13 cellular contexts compared by ENCODE assay signal in the genomic region with DNA sequence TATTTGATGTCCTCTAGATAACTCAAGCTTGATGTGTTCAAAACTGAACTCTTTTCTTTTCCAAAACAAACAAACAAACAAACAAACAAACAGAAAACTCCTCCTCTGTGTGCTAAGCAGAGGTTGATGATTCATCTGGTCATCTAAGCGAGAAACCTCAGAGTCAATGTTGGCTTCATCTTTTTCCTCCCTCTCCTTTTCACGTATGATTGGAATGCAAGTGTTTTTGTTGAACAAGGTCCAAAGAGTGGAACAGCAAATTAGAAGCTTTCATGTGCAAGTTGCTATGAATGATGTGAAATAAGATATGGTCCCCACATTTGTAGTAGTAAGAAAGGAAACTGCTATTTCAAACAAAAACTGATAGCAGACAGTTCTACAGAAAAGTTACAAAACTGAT.
A peak's percentile ranks its signal among the peaks of the same experiment; 100 is the strongest.
DNase-seq lines count a peak whose midpoint lies in the region; ATAC-seq and TF ChIP-seq lines count a peak whose summit lies in the region.
"Had no signal": no experiment of that assay in that cellular context is flagged by ENCODE, and none has a peak within 500 bp of the region (broad histone marks: within the 10 kb centered on the region; RNA-seq: fewer than 3 reads in every experiment).

No MANE protein-coding gene starts in this region.

- no peaks in the 10 kb centered on the region for H3K9me3 Mint-ChIP-seq in stimulated activated naive B cell treated with anti-CD40 and anti-IgM and Interleukin-4, amounts not matched to agents 10 μg/mL and 1 μg/mL and 100 μg/mL, for 72 hours

- peaks cover 0 to 2% of the 10 kb centered on the region in 2 donors for H3K4me1 Mint-ChIP-seq in stimulated activated naive B cell treated with anti-CD40 and anti-IgM and Interleukin-4, amounts not matched to agents 10 μg/mL and 1 μg/mL and 100 μg/mL, for 72 hours

- ATAC-seq in stimulated activated naive B cell treated with anti-CD40 and anti-IgM and Interleukin-4, amounts not matched to agents 10 μg/mL and 1 μg/mL and 100 μg/mL, for 72 hours (replicated peaks) = no peak

- H3K4me3 ChIP-seq in cardiac fibroblast (replicated peaks in 1 of 2; ENCODE audit: low read depth in 2 of 2, low read length in 2 of 2) = no peak overlapping the region
- H3K4me3 ChIP-seq: skin epidermis, uterus had no signal

- no peak for TF ChIP-seq CTCF in cardiac fibroblast (IDR thresholded peaks at IDR 0.05; ENCODE audit: low read depth, low read length)

- DNase-seq in COLO829 (ENCODE audit: low spot score) (peak; percentile 12), NCI-H226 (peak; percentile 91), cardiac fibroblast (ENCODE audit: low read depth in 2 of 2) (peak; percentile 58 to 86), non-pigmented ciliary epithelial cell (ENCODE audit: low read depth) (peak; percentile 92), C1 segment of cervical spinal cord (lab: John Stamatoyannopoulos, UW) (no peak), DMS79 treated with DMSO at 0.1 percent for 48 hours (lab: John Stamatoyannopoulos, UW) (no peak)
- no peak for DNase-seq in activated CD4-positive, CD25-positive, alpha-beta regulatory T cell (lab: John Stamatoyannopoulos, UW)
- no peak for DNase-seq in stimulated activated naive B cell treated with anti-CD40 and anti-IgM and Interleukin-4, amounts not matched to agents 10 μg/mL and 1 μg/mL and 100 μg/mL, for 72 hours
- DNase-seq: activated CD8-positive, alpha-beta memory T cell treated with anti-CD3 and anti-CD28 coated beads, Interleukin-2, amount 50 U/mL, for 48 hours; Caco-2; NCI-H2227 treated with DMSO at 0.1 percent for 48 hours; uterus had no signal

- no peak overlapping the region for H3K4me3 Mint-ChIP-seq in stimulated activated naive B cell treated with anti-CD40 and anti-IgM and Interleukin-4, amounts not matched to agents 10 μg/mL and 1 μg/mL and 100 μg/mL, for 72 hours

- H3K36me3 Mint-ChIP-seq in stimulated activated naive B cell treated with anti-CD40 and anti-IgM and Interleukin-4, amounts not matched to agents 10 μg/mL and 1 μg/mL and 100 μg/mL, for 72 hours = no peaks in the 10 kb centered on the region

- H3K27me3 Mint-ChIP-seq in stimulated activated naive B cell treated with anti-CD40 and anti-IgM and Interleukin-4, amounts not matched to agents 10 μg/mL and 1 μg/mL and 100 μg/mL, for 72 hours = peaks cover 36 to 39% of the 10 kb centered on the region in 2 donors

- H3K27ac Mint-ChIP-seq in stimulated activated naive B cell treated with anti-CD40 and anti-IgM and Interleukin-4, amounts not matched to agents 10 μg/mL and 1 μg/mL and 100 μg/mL, for 72 hours = no peak overlapping the region

Comparison
In these comparisons a context has a peak if more than half of its experiments do, and no peak if none do; other contexts are left out.
1. DNase-seq: peak in COLO829 (single experiment), NCI-H226 (single experiment), cardiac fibroblast (2 of 2) and non-pigmented ciliary epithelial cell (single experiment); none in C1 segment of cervical spinal cord (0 of 14), activated CD4-positive, CD25-positive, alpha-beta regulatory T cell (0 of 4), DMS79 treated with DMSO at 0.1 percent for 48 hours (single experiment) and stimulated activated naive B cell treated with anti-CD40 and anti-IgM and Interleukin-4, amounts not matched to agents 10 μg/mL and 1 μg/mL and 100 μg/mL, for 72 hours (single experiment).